Comparison of ENCODE assay signal across 8 cellular contexts in genomic region chr3:65732060-65732933, GRCh38.
A peak's percentile ranks its signal among the peaks of the same experiment; 100 is the strongest.
DNase-seq lines count a peak whose midpoint lies in the region; ATAC-seq and TF ChIP-seq lines count a peak whose summit lies in the region.

No MANE protein-coding gene starts in this region.

- H3K27ac ChIP-seq in OCI-LY3 (ENCODE audit: low read length) (no peak overlapping the region), lung (ENCODE audit: low read depth in 1 of 2, low read length in 1 of 2) (no peak overlapping the region)

- no peaks in the 10 kb centered on the region for H3K79me2 ChIP-seq in OCI-LY3 (ENCODE audit: low read length)

- no peaks in the 10 kb centered on the region for H4K20me1 ChIP-seq in OCI-LY3 (ENCODE audit: insufficient read depth, low read length)

- no peaks in the 10 kb centered on the region for H3K9me3 Mint-ChIP-seq in activated T-cell treated with anti-CD3 and anti-CD28 coated beads, Interleukin-2, amount 50 U/mL, for 4 hours

- no peaks in the 10 kb centered on the region for H3K9me3 ChIP-seq in OCI-LY3 (ENCODE audit: insufficient read depth, low read length)
- H3K9me3 ChIP-seq in lung (ENCODE audit: control insufficient read depth in 2 of 2, insufficient read depth in 1 of 2, low read length in 1 of 2), result no peaks in the 10 kb centered on the region

- 30 to 33% methylated on average over 6 of the region's 6 CpGs for WGBS in lung, 2 donors

- ATAC-seq in GM21515 (IDR thresholded peaks at IDR 0.05; ENCODE audit: unreplicated experiment), result peak; percentile 91
- peak; percentile 82 for ATAC-seq in HG03558 (IDR thresholded peaks at IDR 0.05; ENCODE audit: extremely low read depth, unreplicated experiment)
- ATAC-seq in lung (ENCODE audit: insufficient read depth, low FRiP score), result peak; percentile 71
- ATAC-seq in activated T-cell treated with anti-CD3 and anti-CD28 coated beads, Interleukin-2, amount 50 U/mL, for 4 hours, result no peak

- peak; percentile 2 for DNase-seq in activated CD4-positive, alpha-beta T cell treated with anti-CD3 and anti-CD28 coated beads for 48 hours
- no peak for DNase-seq in activated CD4-positive, alpha-beta T cell treated with anti-CD3 and anti-CD28 coated beads for 1 hour
- DNase-seq in dermis microvascular lymphatic vessel endothelial cell (ENCODE audit: low read depth in 2 of 2) (peak; percentile 48 to 61), lung (ENCODE audit: low spot score) (no peak)
- DNase-seq in activated T-cell treated with anti-CD3 and anti-CD28 coated beads, Interleukin-2, amount 50 U/mL, for 4 hours, result no peak

- H2AFZ ChIP-seq in OCI-LY3 (ENCODE audit: low read depth, low read length), result peak overlapping the region; percentile 68

- H3K4me3 Mint-ChIP-seq in activated T-cell treated with anti-CD3 and anti-CD28 coated beads, Interleukin-2, amount 50 U/mL, for 4 hours, result no peak overlapping the region

- no peak overlapping the region for H3K9ac ChIP-seq in OCI-LY3 (ENCODE audit: low read length)

- no peaks in the 10 kb centered on the region for H3K36me3 Mint-ChIP-seq in activated T-cell treated with anti-CD3 and anti-CD28 coated beads, Interleukin-2, amount 50 U/mL, for 4 hours (ENCODE audit: insufficient read depth)

- peaks cover 3% of the 10 kb centered on the region for H3K4me1 Mint-ChIP-seq in activated T-cell treated with anti-CD3 and anti-CD28 coated beads, Interleukin-2, amount 50 U/mL, for 4 hours (ENCODE audit: low read depth)

- H3K4me3 ChIP-seq in OCI-LY3 (ENCODE audit: low read length), result 0 out of 2 replicates have a peak overlapping the region, but pooled peaks have one; percentile 19
- H3K4me3 ChIP-seq in lung, result no peak overlapping the region

- peaks cover 3% of the 10 kb centered on the region for H3K27me3 Mint-ChIP-seq in activated T-cell treated with anti-CD3 and anti-CD28 coated beads, Interleukin-2, amount 50 U/mL, for 4 hours (ENCODE audit: low read depth)

- H3K36me3 ChIP-seq in OCI-LY3 (replicated peaks; ENCODE audit: low read depth, low read length) (no peaks in the 10 kb centered on the region), lung (ENCODE audit: control insufficient read depth in 2 of 2, insufficient read depth in 2 of 2, low read length in 2 of 2) (no peaks in the 10 kb centered on the region)

- H3K4me1 ChIP-seq in OCI-LY3 (ENCODE audit: low read length) (0 out of 2 replicates have a peak, but pooled peaks cover 3% of the 10 kb centered on the region), lung (ENCODE audit: control insufficient read depth in 2 of 2, insufficient read depth in 2 of 2, low read length in 2 of 2) (peaks cover 1 to 15% of the 10 kb centered on the region in 2 donors)

- peak overlapping the region; percentile 56 for H3K4me2 ChIP-seq in OCI-LY3 (ENCODE audit: low read length)

- H3K27me3 ChIP-seq in OCI-LY3 (ENCODE audit: low read depth, low read length), result peaks cover 15% of the 10 kb centered on the region; the same call in 1 of the 2 replicates
- no peaks in the 10 kb centered on the region for H3K27me3 ChIP-seq in lung (ENCODE audit: control insufficient read depth, insufficient read depth)

- peak; percentile 80 for TF ChIP-seq CTCF in OCI-LY3 (IDR thresholded peaks at IDR 0.05; ENCODE audit: low read depth, low read length)
- peak; percentile 13 for TF ChIP-seq CTCF in lung (IDR thresholded peaks at IDR 0.05; ENCODE audit: control extremely low read depth, extremely low read depth)

Comparison
In these comparisons a context has a peak if more than half of its experiments do, and no peak if none do; other contexts are left out.
1. DNase-seq: peak in activated CD4-positive, alpha-beta T cell treated with anti-CD3 and anti-CD28 coated beads for 48 hours (single experiment) and dermis microvascular lymphatic vessel endothelial cell (2 of 2); none in activated CD4-positive, alpha-beta T cell treated with anti-CD3 and anti-CD28 coated beads for 1 hour (single experiment), lung (single experiment) and activated T-cell treated with anti-CD3 and anti-CD28 coated beads, Interleukin-2, amount 50 U/mL, for 4 hours (single experiment).
2. ATAC-seq: peak in GM21515 (single experiment), HG03558 (single experiment) and lung (single experiment); none in activated T-cell treated with anti-CD3 and anti-CD28 coated beads, Interleukin-2, amount 50 U/mL, for 4 hours (0 of 2).